8 cellular contexts compared by ENCODE assay signal in the genomic region with DNA sequence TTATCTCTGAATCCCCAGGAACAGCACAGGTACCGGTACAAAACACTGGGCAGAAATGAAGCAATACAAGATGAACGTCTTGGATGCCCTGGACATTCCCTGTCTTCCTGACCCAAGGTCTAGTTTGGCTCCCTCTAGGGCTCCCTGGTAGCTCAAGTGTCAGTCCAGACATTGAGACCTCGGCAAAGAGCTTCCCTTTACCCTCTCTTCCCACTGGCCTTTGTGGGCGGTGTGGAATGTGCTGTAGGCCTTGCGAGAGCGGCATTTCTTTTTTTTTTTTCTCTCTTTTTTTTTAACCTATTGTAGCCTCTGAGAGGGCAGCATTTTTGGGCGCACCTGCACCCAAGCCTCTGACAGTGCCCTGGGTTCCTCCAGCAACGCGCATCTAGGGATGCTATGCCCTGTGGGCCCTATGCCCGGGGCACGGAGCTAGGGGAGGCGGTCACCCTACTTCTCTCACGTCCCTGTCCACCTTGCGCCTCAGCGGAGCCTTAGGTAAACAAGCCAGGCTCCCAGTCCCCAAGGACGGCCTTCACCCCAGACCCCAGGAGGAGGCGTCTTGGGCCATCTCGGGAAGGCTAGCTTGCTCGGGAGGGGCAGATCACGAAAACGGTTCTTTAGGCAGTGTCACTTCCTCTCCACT. TPM values are rescaled to one million over a fixed set of nuclear protein-coding genes. Genes with fewer than 3 reads are reported as not detected.
DNase-seq lines count a peak whose midpoint lies in the region; ATAC-seq lines count a peak whose summit lies in the region.

No MANE protein-coding gene starts in this region.

- H3K4me3 Mint-ChIP-seq in activated T-helper 17 cell treated with anti-CD3 and anti-CD28 coated beads, Interleukin-2, amount 50 U/mL, for 72 hours = peak overlapping the region; percentile 89

- H3K9me3 Mint-ChIP-seq in activated T-helper 17 cell treated with anti-CD3 and anti-CD28 coated beads, Interleukin-2, amount 50 U/mL, for 72 hours = no peaks in the 10 kb centered on the region

- peaks cover 9% of the 10 kb centered on the region for H3K36me3 Mint-ChIP-seq in activated T-helper 17 cell treated with anti-CD3 and anti-CD28 coated beads, Interleukin-2, amount 50 U/mL, for 72 hours (ENCODE audit: low read depth)

- H3K4me3 ChIP-seq in iPS-11a (ENCODE audit: low read depth, low read length) = peak overlapping the region; percentile 77

- peak; percentile 54 for DNase-seq in activated effector memory CD4-positive, alpha-beta T cell treated with anti-CD3 and anti-CD28 coated beads, Interleukin-2, amount 50 U/mL, for 16 hours
- no peak for DNase-seq in activated effector memory CD4-positive, alpha-beta T cell treated with Interleukin-2 at 50 U/mL for 16 hours
- peak; percentile 24 for DNase-seq in stimulated activated CD8-positive, alpha-beta memory T cell treated with anti-CD3 and anti-CD28 coated beads, Interleukin-4, amount 100 ng/mL, for 48 hours
- DNase-seq in NCI-H128 (lab: John Stamatoyannopoulos, UW; ENCODE audit: unreplicated experiment) (no peak), DMS114 treated with DMSO at 0.1 percent for 48 hours (lab: John Stamatoyannopoulos, UW; ENCODE audit: unreplicated experiment) (no peak)

- ATAC-seq in activated T-helper 17 cell treated with anti-CD3 and anti-CD28 coated beads, Interleukin-2, amount 50 U/mL, for 72 hours (replicated peaks) = no peak
- ATAC-seq in GM21619 (IDR thresholded peaks at IDR 0.05; ENCODE audit: unreplicated experiment) = no peak

- peak overlapping the region; percentile 76 for H3K27ac Mint-ChIP-seq in activated T-helper 17 cell treated with anti-CD3 and anti-CD28 coated beads, Interleukin-2, amount 50 U/mL, for 72 hours

- H3K27me3 Mint-ChIP-seq in activated T-helper 17 cell treated with anti-CD3 and anti-CD28 coated beads, Interleukin-2, amount 50 U/mL, for 72 hours = no peaks in the 10 kb centered on the region

- H3K4me1 Mint-ChIP-seq in activated T-helper 17 cell treated with anti-CD3 and anti-CD28 coated beads, Interleukin-2, amount 50 U/mL, for 72 hours = peaks cover 43% of the 10 kb centered on the region

RNA-seq across cellular contexts. Expression of a gene that starts 1.2 kb away (rescaled TPM):
- 10 to 100 TPM; 71.1 to 78.1 TPM for total RNA-seq in activated T-helper 17 cell treated with anti-CD3 and anti-CD28 coated beads, Interleukin-2, amount 50 U/mL, for 72 hours

Comparison
In these comparisons a context has a peak if more than half of its experiments do, and no peak if none do; other contexts are left out.
1. DNase-seq: peak in activated effector memory CD4-positive, alpha-beta T cell treated with anti-CD3 and anti-CD28 coated beads, Interleukin-2, amount 50 U/mL, for 16 hours (single experiment) and stimulated activated CD8-positive, alpha-beta memory T cell treated with anti-CD3 and anti-CD28 coated beads, Interleukin-4, amount 100 ng/mL, for 48 hours (single experiment); none in activated effector memory CD4-positive, alpha-beta T cell treated with Interleukin-2 at 50 U/mL for 16 hours (single experiment), NCI-H128 (single experiment) and DMS114 treated with DMSO at 0.1 percent for 48 hours (single experiment).